In the genomic region with DNA sequence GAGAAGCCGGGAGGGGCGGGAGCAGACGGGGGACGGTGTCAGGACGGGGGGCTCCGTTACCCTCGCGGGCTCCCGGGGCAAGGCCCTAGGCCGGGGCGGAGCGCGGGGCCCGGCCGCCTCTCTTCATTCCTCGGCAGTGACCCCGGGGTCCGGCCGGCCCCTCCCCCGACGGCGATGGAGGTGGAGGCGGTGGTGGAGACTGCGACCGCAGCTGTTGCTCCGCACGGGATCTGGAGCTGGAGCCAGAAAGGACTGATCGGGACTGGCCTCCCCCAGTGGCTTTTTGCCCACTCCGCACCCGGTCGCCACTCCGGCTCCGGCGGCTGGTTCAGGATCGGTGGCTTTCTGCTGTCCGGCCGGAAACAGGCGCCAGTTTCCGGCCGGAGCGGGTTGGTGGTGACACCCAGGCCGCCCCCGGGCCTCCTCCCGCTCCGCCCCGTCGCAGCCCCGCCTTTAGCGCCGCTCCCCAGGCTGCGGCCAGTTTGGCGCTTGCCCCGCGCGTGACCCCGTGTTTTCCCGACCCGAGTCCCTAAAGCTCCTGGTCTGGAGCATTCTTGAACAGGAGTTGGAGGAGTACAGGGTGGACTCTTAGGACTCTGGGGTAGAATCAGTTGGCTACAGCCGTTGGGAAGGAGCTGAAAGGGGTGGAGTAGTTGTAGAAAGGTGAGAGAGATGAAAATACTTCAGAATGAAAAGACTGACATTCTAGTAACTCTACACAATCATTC, we compare ENCODE assay signal across 1 cellular context.
TF ChIP-seq lines count a peak whose summit lies in the region.

Gene OTUD7B, minus strand, starts transcription at position 339 of the 728 bp plus-strand sequence. CDS start 33,216 bp downstream, outside the sequence.

TF ChIP-seq in WTC11, 78 proteins besides CTCF, POLR2A, EP300 and RAD21 (continued from another document):
- TF ChIP-seq ZNF425 (CRISPR knock-in tag; conservative IDR thresholded peaks at IDR 0.05): no peak
- TF ChIP-seq FOXP1 (CRISPR knock-in tag; IDR thresholded peaks at IDR 0.05; ENCODE audit: borderline replicate concordance): peak; percentile 65; the same call in 1 of the 2 replicates
- TF ChIP-seq, protein P1, sequence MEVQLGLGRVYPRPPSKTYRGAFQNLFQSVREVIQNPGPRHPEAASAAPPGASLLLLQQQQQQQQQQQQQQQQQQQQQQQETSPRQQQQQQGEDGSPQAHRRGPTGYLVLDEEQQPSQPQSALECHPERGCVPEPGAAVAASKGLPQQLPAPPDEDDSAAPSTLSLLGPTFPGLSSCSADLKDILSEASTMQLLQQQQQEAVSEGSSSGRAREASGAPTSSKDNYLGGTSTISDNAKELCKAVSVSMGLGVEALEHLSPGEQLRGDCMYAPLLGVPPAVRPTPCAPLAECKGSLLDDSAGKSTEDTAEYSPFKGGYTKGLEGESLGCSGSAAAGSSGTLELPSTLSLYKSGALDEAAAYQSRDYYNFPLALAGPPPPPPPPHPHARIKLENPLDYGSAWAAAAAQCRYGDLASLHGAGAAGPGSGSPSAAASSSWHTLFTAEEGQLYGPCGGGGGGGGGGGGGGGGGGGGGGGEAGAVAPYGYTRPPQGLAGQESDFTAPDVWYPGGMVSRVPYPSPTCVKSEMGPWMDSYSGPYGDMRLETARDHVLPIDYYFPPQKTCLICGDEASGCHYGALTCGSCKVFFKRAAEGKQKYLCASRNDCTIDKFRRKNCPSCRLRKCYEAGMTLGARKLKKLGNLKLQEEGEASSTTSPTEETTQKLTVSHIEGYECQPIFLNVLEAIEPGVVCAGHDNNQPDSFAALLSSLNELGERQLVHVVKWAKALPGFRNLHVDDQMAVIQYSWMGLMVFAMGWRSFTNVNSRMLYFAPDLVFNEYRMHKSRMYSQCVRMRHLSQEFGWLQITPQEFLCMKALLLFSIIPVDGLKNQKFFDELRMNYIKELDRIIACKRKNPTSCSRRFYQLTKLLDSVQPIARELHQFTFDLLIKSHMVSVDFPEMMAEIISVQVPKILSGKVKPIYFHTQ (CRISPR knock-in tag; IDR thresholded peaks at IDR 0.05): no peak
- TF ChIP-seq PRRX2 (CRISPR knock-in tag; IDR thresholded peaks at IDR 0.05): no peak
- no peak for TF ChIP-seq RORB (CRISPR knock-in tag; IDR thresholded peaks at IDR 0.05)
- no peak for TF ChIP-seq MXD4 (CRISPR knock-in tag; IDR thresholded peaks at IDR 0.05; ENCODE audit: borderline replicate concordance)
- TF ChIP-seq ZNF317 (CRISPR knock-in tag; IDR thresholded peaks at IDR 0.05; ENCODE audit: borderline replicate concordance, low read depth): no peak
- TF ChIP-seq ZNF138 (CRISPR knock-in tag; conservative IDR thresholded peaks at IDR 0.05): no peak
- TF ChIP-seq GABPB1 (CRISPR knock-in tag; IDR thresholded peaks at IDR 0.05): peak; percentile 87
- TF ChIP-seq KAT7 (CRISPR knock-in tag; IDR thresholded peaks at IDR 0.05; ENCODE audit: borderline replicate concordance): 0 out of 2 replicates have a peak, but pooled peaks have one; percentile 58
